In the genomic region with DNA sequence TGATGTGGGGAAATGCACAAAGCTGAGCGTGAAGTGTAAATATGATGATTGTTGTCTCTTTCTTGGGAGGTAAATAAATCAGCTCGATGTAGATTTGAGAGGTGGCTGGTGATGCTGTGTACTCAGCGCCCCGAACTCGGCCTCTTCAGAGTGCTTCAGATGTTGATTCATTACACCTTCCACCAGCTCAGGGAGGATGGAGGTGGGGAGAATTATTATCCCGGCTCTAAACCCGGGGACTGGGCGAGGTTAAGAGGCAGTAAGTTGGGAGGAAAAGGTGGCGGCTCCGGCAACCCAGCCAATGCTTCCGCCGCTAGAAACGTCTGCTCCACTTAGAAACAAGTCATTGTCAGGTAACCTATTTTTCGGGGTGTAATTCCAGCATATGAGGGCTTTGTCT, we compare ENCODE assay signal across 21 cellular contexts.
"Had no signal": no experiment of that assay in that cellular context is flagged by ENCODE, and none has a peak within 500 bp of the region (broad histone marks: within the 10 kb centered on the region; RNA-seq: fewer than 3 reads in every experiment).

No MANE protein-coding gene starts in this region.

- H3K4me1 ChIP-seq: ascending aorta, breast epithelium, foreskin keratinocyte, prostate gland, right atrium auricular region had no signal

- ATAC-seq: activated CD8-positive, alpha-beta T cell treated with anti-CD3 and anti-CD28 coated beads, Interleukin-2, amount 10 ng/mL, durations not matched to agents 7 days and 5 days; activated T-cell treated with anti-CD3 and anti-CD28 coated beads, Interleukin-2, amount 50 U/mL, for 4 hours; foreskin keratinocyte; left lobe of liver; mucosa of descending colon had no signal

- H3K27me3 ChIP-seq: right atrium auricular region had no signal

- H3K4me3 ChIP-seq: ascending aorta, breast epithelium, coronary artery, mucosa of descending colon, prostate gland, right atrium auricular region had no signal

- H3K27ac ChIP-seq: ascending aorta, breast epithelium, coronary artery, foreskin keratinocyte, prostate gland, right atrium auricular region had no signal

- DNase-seq: activated CD4-positive, alpha-beta T cell treated with anti-CD3 and anti-CD28 coated beads, Interleukin-2, amount 10 ng/mL, durations not matched to agents 24 days and 14 days; activated CD8-positive, alpha-beta memory T cell treated with anti-CD3 and anti-CD28 coated beads, Interleukin-2, amount 50 U/mL, for 4 hours; activated CD8-positive, alpha-beta T cell treated with anti-CD3 and anti-CD28 coated beads, Interleukin-2, amount 10 ng/mL, durations not matched to agents 7 days and 5 days; activated effector memory CD4-positive, alpha-beta T cell treated with Interleukin-2 at 50 U/mL for 16 hours; activated naive CD4-positive, alpha-beta T cell treated with anti-CD3 and anti-CD28 coated beads, Interleukin-2, amount 10 ng/mL, durations not matched to agents 7 days and 5 days; activated T-cell treated with anti-CD3 and anti-CD28 coated beads, Interleukin-2, amount 50 U/mL, for 4 hours; foreskin keratinocyte; mammary epithelial cell; naive B cell; stimulated activated CD4-positive, alpha-beta T cell treated with anti-CD3 and anti-CD28 coated beads, Interleukin-12 subunit alpha, Interleukin-12 subunit beta, amount 100 ng/mL, for 4 hours; stimulated activated CD4-positive, alpha-beta T cell treated with anti-CD3 and anti-CD28 coated beads, Interleukin-1b, Interleukin-23, amount 100 ng/mL, for 48 hours; stimulated activated CD8-positive, alpha-beta memory T cell treated with anti-CD3 and anti-CD28 coated beads, Interleukin-4, amount 100 ng/mL, for 48 hours; stimulated activated naive CD4-positive, alpha-beta T cell; T1000 had no signal

- H3K36me3 ChIP-seq: ascending aorta, breast epithelium, prostate gland, right atrium auricular region had no signal

- H3K9me3 ChIP-seq: ascending aorta, breast epithelium, mucosa of descending colon, prostate gland, right atrium auricular region had no signal
